In the genomic region with DNA sequence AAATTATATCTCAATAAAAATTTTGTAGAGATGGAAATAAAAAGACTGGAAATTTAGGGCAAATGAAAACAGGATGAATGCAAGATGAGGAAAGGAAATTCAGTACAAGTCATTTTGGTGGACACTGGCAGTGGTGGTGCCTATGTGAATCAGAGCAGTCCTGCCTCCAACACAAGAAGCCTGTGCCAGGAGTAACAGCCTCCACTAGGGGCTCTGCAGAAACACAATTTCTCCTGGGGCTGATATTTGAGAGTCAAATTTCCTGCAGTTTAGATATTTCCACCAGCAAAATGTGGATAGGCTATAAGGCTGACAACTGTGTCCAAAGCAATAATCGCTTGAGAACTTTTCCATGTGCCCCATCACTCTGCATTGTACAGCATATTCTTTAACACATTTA, we compare ENCODE assay signal across 8 cellular contexts. TPM values are rescaled to one million over a fixed set of nuclear protein-coding genes. Genes with fewer than 3 reads are reported as not detected.
A peak's percentile ranks its signal among the peaks of the same experiment; 100 is the strongest.
DNase-seq lines count a peak whose midpoint lies in the region; ATAC-seq and TF ChIP-seq lines count a peak whose summit lies in the region.

No MANE protein-coding gene starts in this region.

- TF ChIP-seq CTCF in gastroesophageal sphincter (IDR thresholded peaks at IDR 0.05): peak; percentile 10 to 67 (median 50)
- peak; percentile 15 to 47 (median 26) for TF ChIP-seq CTCF in ovary (IDR thresholded peaks at IDR 0.05)
- TF ChIP-seq CTCF in OCI-LY7 (conservative IDR thresholded peaks at IDR 0.05; ENCODE audit: low read length): no peak

- POLR2A ChIA-PET in OCI-LY7 (lab: Charles Lee): no interaction called here

- no peaks in the 10 kb centered on the region for H3K9me2 ChIP-seq in OCI-LY7 (ENCODE audit: insufficient read depth, low read length)

- WGBS in gastroesophageal sphincter (ENCODE audit: low coverage in 1 of 2), 2 donors: 56 to 63% methylated on average over 1 of the region's 1 CpG
- 67 to 72% (median 68%) methylated on average over 1 of the region's 1 CpG for WGBS in ovary, 3 donors

- no peak overlapping the region for H2AFZ ChIP-seq in OCI-LY7 (ENCODE audit: low read length)

- peak; percentile 13 for DNase-seq in GM03348 (ENCODE audit: low spot score)
- peak; percentile 69 for DNase-seq in RKO (ENCODE audit: low spot score)
- DNase-seq in ovary: peak in 4 of 5 donors; percentile 18 to 50 (median 34)
- DNase-seq in OCI-LY7 (ENCODE audit: low spot score): no peak
- no peak for DNase-seq in NCI-H2171 treated with DMSO at 0.1 percent for 48 hours (lab: John Stamatoyannopoulos, UW)
- DNase-seq in COLO668 (lab: John Stamatoyannopoulos, UW; ENCODE audit: unreplicated experiment): no peak
- no peak for DNase-seq in amniotic stem cell (lab: John Stamatoyannopoulos, UW)

- H3K9me3 ChIP-seq in gastroesophageal sphincter (no peaks in the 10 kb centered on the region), ovary (no peaks in the 10 kb centered on the region), OCI-LY7 (ENCODE audit: low read length) (no peaks in the 10 kb centered on the region)

- H3K4me2 ChIP-seq in OCI-LY7 (ENCODE audit: low read length): no peak overlapping the region

- no peak for ATAC-seq in gastroesophageal sphincter

- H3K79me2 ChIP-seq in OCI-LY7 (ENCODE audit: insufficient read depth, low read depth, low read length): no peaks in the 10 kb centered on the region

- BruUV-seq in OCI-LY7 (replicated peaks; lab: Mats Ljungman, UMichigan): no TSS peak

- intact Hi-C loops in ovary (cut with DNase I): loop anchor here in 1 of 4 donors (10.0 kb wide), 1 partner anchor 173 kb away; no protein-coding TSS in a partner anchor
- intact Hi-C loops in OCI-LY7 (cut with micrococcal nuclease; ENCODE audit: unreplicated experiment): no loop called here

- TF ChIP-seq POLR2A in gastroesophageal sphincter (IDR thresholded peaks at IDR 0.05) (no peak), ovary (IDR thresholded peaks at IDR 0.05) (no peak)

- H3K4me1 ChIP-seq in gastroesophageal sphincter (no peaks in the 10 kb centered on the region), ovary (ENCODE audit: insufficient read depth) (peaks cover 1% of the 10 kb centered on the region), OCI-LY7 (ENCODE audit: insufficient read depth, low read length, poor library complexity, severe bottlenecking) (no peaks in the 10 kb centered on the region)

- H4K20me1 ChIP-seq in OCI-LY7 (ENCODE audit: insufficient read depth, low read length): no peaks in the 10 kb centered on the region

- H3K27ac ChIP-seq in gastroesophageal sphincter: no peak overlapping the region
- no peak overlapping the region for H3K27ac ChIP-seq in ovary
- H3K27ac ChIP-seq in OCI-LY7 (ENCODE audit: low read depth, low read length, poor library complexity, severe bottlenecking): no peak overlapping the region

- H3K27me3 ChIP-seq in gastroesophageal sphincter (peaks cover 4% of the 10 kb centered on the region), ovary (no peaks in the 10 kb centered on the region)

- TF ChIP-seq EP300 in gastroesophageal sphincter (IDR thresholded peaks at IDR 0.05) (no peak), ovary (IDR thresholded peaks at IDR 0.05) (no peak)

- CTCF ChIA-PET in OCI-LY7 (lab: Charles Lee; ENCODE audit: unreplicated experiment): no interaction called here

- H3K36me3 ChIP-seq in gastroesophageal sphincter (no peaks in the 10 kb centered on the region), ovary (no peaks in the 10 kb centered on the region), OCI-LY7 (ENCODE audit: insufficient read depth, low read length) (no peaks in the 10 kb centered on the region)

- H3K4me3 ChIP-seq in gastroesophageal sphincter: no peak overlapping the region
- H3K4me3 ChIP-seq in ovary: no peak overlapping the region
- H3K4me3 ChIP-seq in OCI-LY7 (ENCODE audit: low read depth, low read length, poor library complexity, severe bottlenecking): no peak overlapping the region

RNA-seq across cellular contexts. Expression of gene PLXDC2, which starts 4.7 kb away (rescaled TPM):
- total RNA-seq in gastroesophageal sphincter (10 to 100 TPM; 32.3 to 65.5 (median 50.5) TPM), ovary (10 to 100 TPM; 20.5 to 45.1 (median 38.0) TPM), OCI-LY7 (2022) (not detected in 2 replicates)
- polyA plus RNA-seq in ovary: 10 to 100 TPM; 13.6 to 76.0 TPM
- not detected in 2 replicates for total RNA-seq in OCI-LY7 (2014; rRNA removed; shearing (Covaris generic))

Comparison
In these comparisons a context has a peak if more than half of its experiments do, and no peak if none do; other contexts are left out.
1. DNase-seq: peak in GM03348 (single experiment), RKO (single experiment) and ovary (4 of 5); none in OCI-LY7 (single experiment), NCI-H2171 treated with DMSO at 0.1 percent for 48 hours (single experiment), COLO668 (single experiment) and amniotic stem cell (single experiment).
2. RNA of gene PLXDC2, which starts 4.7 kb away (total RNA-seq): 32.3 to 65.5 TPM in gastroesophageal sphincter and 20.5 to 45.1 TPM in ovary; not detected in OCI-LY7; every median in the first group is over 10 times any median in the second.